ENCODE assay signal across 19 cellular contexts in genomic region chr7:79216236-79216635, GRCh38.
DNase-seq lines count a peak whose midpoint lies in the region; ATAC-seq and TF ChIP-seq lines count a peak whose summit lies in the region.
"Had no signal": no experiment of that assay in that cellular context is flagged by ENCODE, and none has a peak within 500 bp of the region (broad histone marks: within the 10 kb centered on the region; RNA-seq: fewer than 3 reads in every experiment).

No MANE protein-coding gene starts in this region.

- peaks cover 8% of the 10 kb centered on the region for H3K4me1 Mint-ChIP-seq in endodermal cell
- no peaks in the 10 kb centered on the region for H3K4me1 Mint-ChIP-seq in chondrocyte (ENCODE audit: low read depth)
- H3K4me1 Mint-ChIP-seq: IgD-negative memory B cell had no signal

- H3K27ac Mint-ChIP-seq in endodermal cell (no peak overlapping the region), chondrocyte (ENCODE audit: unreplicated experiment) (no peak overlapping the region)
- H3K27ac Mint-ChIP-seq: CD4-positive, alpha-beta T cell; HFFc6; IgD-negative memory B cell had no signal

- H3K27me3 ChIP-seq in right cardiac atrium (ENCODE audit: control insufficient read depth, insufficient read depth) = no peaks in the 10 kb centered on the region
- no peaks in the 10 kb centered on the region for H3K27me3 ChIP-seq in left ventricle myocardium inferior (ENCODE audit: low read depth)
- H3K27me3 ChIP-seq in endodermal cell (ENCODE audit: control insufficient read depth, insufficient read depth, low read length, poor library complexity, severe bottlenecking) = no peaks in the 10 kb centered on the region

- DNase-seq in right cardiac atrium = peak in 1 of 3 donors; percentile 14
- no peak for DNase-seq in left ventricle myocardium inferior
- peak; percentile 93 for DNase-seq in cerebellar cortex (ENCODE audit: low spot score)
- peak; percentile 49 for DNase-seq in endodermal cell
- DNase-seq in chondrocyte (ENCODE audit: low spot score) = no peak
- no peak for DNase-seq in DMS53 treated with DMSO at 0.1 percent for 48 hours (lab: John Stamatoyannopoulos, UW; ENCODE audit: unreplicated experiment)
- DNase-seq: ACHN; Caco-2; CD4-positive, alpha-beta T cell; DMS79; GF-D8; GM23248; H7; HFFc6; KBM-7 had no signal

- H3K4me3 ChIP-seq in right cardiac atrium (ENCODE audit: low read length) = no peak overlapping the region
- no peak overlapping the region for H3K4me3 ChIP-seq in left ventricle myocardium inferior
- H3K4me3 ChIP-seq in endodermal cell (ENCODE audit: low read length) = no peak overlapping the region
- H3K4me3 ChIP-seq: GM23248 had no signal

- intact Hi-C loops in right cardiac atrium (cut with DNase I) = no loop called here
- intact Hi-C loops in left ventricle myocardium inferior (cut with micrococcal nuclease) = no loop called here

- H3K4me1 ChIP-seq in right cardiac atrium (ENCODE audit: control insufficient read depth, insufficient read depth, low read length) (peaks cover 2% of the 10 kb centered on the region), left ventricle myocardium inferior (no peaks in the 10 kb centered on the region), endodermal cell (ENCODE audit: control insufficient read depth, insufficient read depth, low read length) (no peaks in the 10 kb centered on the region)

- peak; percentile 19 to 20 for ATAC-seq in right cardiac atrium
- ATAC-seq in HG03039 (IDR thresholded peaks at IDR 0.05; ENCODE audit: unreplicated experiment) = no peak
- ATAC-seq: HCT116 had no signal

- H3K4me3 Mint-ChIP-seq in endodermal cell (no peak overlapping the region), chondrocyte (ENCODE audit: unreplicated experiment) (no peak overlapping the region)
- H3K4me3 Mint-ChIP-seq: CD4-positive, alpha-beta T cell; HFFc6; IgD-negative memory B cell had no signal

- TF ChIP-seq CTCF in left ventricle myocardium inferior (IDR thresholded peaks at IDR 0.05; ENCODE audit: borderline replicate concordance) = no peak
- no peak for TF ChIP-seq CTCF in endodermal cell (conservative IDR thresholded peaks at IDR 0.05)
- no peak for TF ChIP-seq CTCF in chondrocyte (IDR thresholded peaks at IDR 0.05)

- no peaks in the 10 kb centered on the region for H3K36me3 Mint-ChIP-seq in endodermal cell (ENCODE audit: low read depth)
- H3K36me3 Mint-ChIP-seq in chondrocyte (ENCODE audit: low read depth) = no peaks in the 10 kb centered on the region

- no peak overlapping the region for H3K27ac ChIP-seq in right cardiac atrium (ENCODE audit: low read length)
- H3K27ac ChIP-seq in left ventricle myocardium inferior (replicated peaks) = no peak overlapping the region
- H3K27ac ChIP-seq in endodermal cell (ENCODE audit: low read depth, low read length) = no peak overlapping the region
- H3K27ac ChIP-seq: C4-2B, GM23248 had no signal

- no peaks in the 10 kb centered on the region for H3K9me3 ChIP-seq in right cardiac atrium (ENCODE audit: control insufficient read depth, low read length)
- no peaks in the 10 kb centered on the region for H3K9me3 ChIP-seq in left ventricle myocardium inferior (replicated peaks)
- peaks cover 5% of the 10 kb centered on the region for H3K9me3 ChIP-seq in endodermal cell (ENCODE audit: control insufficient read depth, low read length)
- H3K9me3 ChIP-seq: Caco-2 had no signal

- 55% methylated on average over 4 of the region's 4 CpGs for WGBS in right cardiac atrium
- WGBS in endodermal cell (ENCODE audit: insufficient coverage in 1 of 2, insufficient read length in 1 of 2), 2 experiments = 93 to 100% methylated on average over 4 of the region's 4 CpGs

- H3K9me3 Mint-ChIP-seq in endodermal cell (no peaks in the 10 kb centered on the region), chondrocyte (ENCODE audit: low read depth) (no peaks in the 10 kb centered on the region)
- H3K9me3 Mint-ChIP-seq: HFFc6 had no signal

- no peaks in the 10 kb centered on the region for H3K27me3 Mint-ChIP-seq in endodermal cell (ENCODE audit: insufficient read depth)
- H3K27me3 Mint-ChIP-seq in chondrocyte (ENCODE audit: low read depth) = no peaks in the 10 kb centered on the region
- H3K27me3 Mint-ChIP-seq: CD4-positive, alpha-beta T cell; IgD-negative memory B cell had no signal

- H3K36me3 ChIP-seq in left ventricle myocardium inferior (no peaks in the 10 kb centered on the region), endodermal cell (ENCODE audit: control insufficient read depth, insufficient read depth, low read length) (no peaks in the 10 kb centered on the region)

- H3K9ac ChIP-seq in endodermal cell (ENCODE audit: extremely low read depth, low read length, poor library complexity, severe bottlenecking) = no peak overlapping the region
- H3K9ac ChIP-seq: GM23248 had no signal

Comparison
In these comparisons a context has a peak if more than half of its experiments do, and no peak if none do; other contexts are left out.
1. DNase-seq: peak in cerebellar cortex (single experiment) and endodermal cell (single experiment); none in left ventricle myocardium inferior (single experiment), chondrocyte (single experiment) and DMS53 treated with DMSO at 0.1 percent for 48 hours (single experiment).